Comparison of ENCODE assay signal across 10 cellular contexts in genomic region chr2:27724905-27725693, GRCh38. TPM values are rescaled to one million over a fixed set of nuclear protein-coding genes. Genes with fewer than 3 reads are reported as not detected.
A peak's percentile ranks its signal among the peaks of the same experiment; 100 is the strongest.
DNase-seq lines count a peak whose midpoint lies in the region; ATAC-seq, FAIRE-seq and TF ChIP-seq lines count a peak whose summit lies in the region.
"Had no signal": no experiment of that assay in that cellular context is flagged by ENCODE, and none has a peak within 500 bp of the region (broad histone marks: within the 10 kb centered on the region; RNA-seq: fewer than 3 reads in every experiment).

No MANE protein-coding gene starts in this region.

- H3K27me3 ChIP-seq in PC-9 (ENCODE audit: insufficient read depth, low read depth) (no peaks in the 10 kb centered on the region), H1 (replicated peaks in 1 of 4; ENCODE audit: control insufficient read depth in 3 of 4, extremely low read depth in 1 of 4, insufficient read depth in 3 of 4, low read length in 3 of 4) (no peaks in the 10 kb centered on the region; a peak in 1 of 7 replicates), thyroid gland (no peaks in the 10 kb centered on the region)

- H2AFZ ChIP-seq in PC-9 (no peak overlapping the region), H1 (ENCODE audit: low read length) (no peak overlapping the region)

- no peak overlapping the region for H4K8ac ChIP-seq in H1 (ENCODE audit: extremely low read depth, insufficient read depth, low read length)

- H3K79me1 ChIP-seq in H1 (ENCODE audit: low read depth, low read length), result no peaks in the 10 kb centered on the region

- no peak for ATAC-seq in activated CD4-positive, alpha-beta T cell treated with anti-CD3 and anti-CD28 coated beads for 36 hours
- ATAC-seq: naive thymus-derived CD8-positive, alpha-beta T cell had no signal

- H3K18ac ChIP-seq in H1 (ENCODE audit: extremely low read depth, low read length), result no peak overlapping the region

- H3K27me3 Mint-ChIP-seq in activated CD4-positive, alpha-beta T cell treated with anti-CD3 and anti-CD28 coated beads for 36 hours, result no peaks in the 10 kb centered on the region

- TF ChIP-seq POLR2A in H1 (IDR thresholded peaks at IDR 0.05; ENCODE audit: control extremely low read depth in 1 of 2, low read depth in 2 of 2, low read length in 2 of 2), result no peak
- TF ChIP-seq POLR2A in thyroid gland (IDR thresholded peaks at IDR 0.05), result no peak

- H3K27ac ChIP-seq in PC-9, result peak overlapping the region; percentile 92
- no peak overlapping the region for H3K27ac ChIP-seq in H1 (ENCODE audit: low read depth, low read length)
- peak overlapping the region; percentile 38 to 80 (median 45) for H3K27ac ChIP-seq in thyroid gland

- no peak for FAIRE-seq in H1 (lab: Jason Lieb, UNC)

- no peaks in the 10 kb centered on the region for H3K9me3 ChIP-seq in PC-9 (ENCODE audit: insufficient read depth, low read depth)
- H3K9me3 ChIP-seq in H1 (ENCODE audit: insufficient read depth in 2 of 2, low read depth in 1 of 2, low read length in 1 of 2), result no peaks in the 10 kb centered on the region
- no peaks in the 10 kb centered on the region for H3K9me3 ChIP-seq in thyroid gland

- H2AK5ac ChIP-seq in H1 (ENCODE audit: low read depth, low read length), result no peak overlapping the region

- WGBS in H1 (ENCODE audit: extremely low coverage in 1 of 2, insufficient coverage in 1 of 2, insufficient read length in 1 of 2, insufficient replicate concordance in 2 of 2, low coverage in 1 of 2, low lambda C conversion rate in 2 of 2, missing lambda C conversion rate in 1 of 2), 2 experiments, result 50% methylated on average over 5 of the region's 5 CpGs; no CpG with 5 or more reads in 1 of the 2 experiments
- 44 to 60% methylated on average over 5 of the region's 5 CpGs for WGBS in thyroid gland, 2 donors

- no peak overlapping the region for H3K23ac ChIP-seq in H1 (ENCODE audit: insufficient read length)

- BruUV-seq in PC-9 (replicated peaks; lab: Mats Ljungman, UMichigan), result no TSS peak

- peak overlapping the region; percentile 10; the same call in 1 of the 2 replicates for H2BK15ac ChIP-seq in H1 (ENCODE audit: low read length)

- H3K9me3 Mint-ChIP-seq in activated CD4-positive, alpha-beta T cell treated with anti-CD3 and anti-CD28 coated beads for 36 hours (ENCODE audit: low read depth), result no peaks in the 10 kb centered on the region
- H3K9me3 Mint-ChIP-seq: activated T-helper 2 cell treated with anti-CD3 and anti-CD28 coated beads, Interferon-gamma antibody, Interleukin-2, Interleukin-4, amounts not matched to agents 10 μg/mL and 5 μg/mL and 100 μg/mL, durations not matched to agents 14 hours and 24 hours and 36 hours; naive thymus-derived CD8-positive, alpha-beta T cell had no signal

- H3K23me2 ChIP-seq in H1 (ENCODE audit: low read depth, low read length), result no peaks in the 10 kb centered on the region

- no peak overlapping the region for H3K4me3 Mint-ChIP-seq in activated CD4-positive, alpha-beta T cell treated with anti-CD3 and anti-CD28 coated beads for 36 hours
- H3K4me3 Mint-ChIP-seq: naive thymus-derived CD8-positive, alpha-beta T cell had no signal

- TF ChIP-seq CTCF in PC-9 (conservative IDR thresholded peaks at IDR 0.05), result no peak
- TF ChIP-seq CTCF in H1 (IDR thresholded peaks at IDR 0.05; ENCODE audit: control extremely low read depth in 1 of 3, insufficient read depth in 1 of 3, low read depth in 1 of 3, low read length in 3 of 3), result no peak
- no peak for TF ChIP-seq CTCF in thyroid gland (IDR thresholded peaks at IDR 0.05)

- no peak overlapping the region for H3K9ac ChIP-seq in H1 (replicated peaks in 1 of 4; ENCODE audit: extremely low read depth in 1 of 4, low read depth in 3 of 4, low read length in 3 of 4)

- H3K79me2 ChIP-seq in PC-9 (ENCODE audit: low read depth), result no peaks in the 10 kb centered on the region
- H3K79me2 ChIP-seq in H1 (ENCODE audit: control insufficient read depth in 1 of 2, insufficient read depth in 2 of 2, low read length in 2 of 2), result no peaks in the 10 kb centered on the region

- no peak overlapping the region for H3K56ac ChIP-seq in H1 (replicated peaks; ENCODE audit: insufficient read length, low read depth, low read length)

- H3K14ac ChIP-seq in H1 (ENCODE audit: insufficient read length), result no peak overlapping the region

- no peaks in the 10 kb centered on the region for H3K9me2 ChIP-seq in PC-9 (ENCODE audit: insufficient read depth)

- no peak overlapping the region for H2BK120ac ChIP-seq in H1 (replicated peaks; ENCODE audit: low read depth, low read length)

- H4K91ac ChIP-seq in H1 (replicated peaks; ENCODE audit: insufficient read length, low read length), result no peak overlapping the region

- no peak for TF ChIP-seq EP300 in H1 (IDR thresholded peaks at IDR 0.05; ENCODE audit: borderline replicate concordance in 1 of 2, low read depth in 2 of 2, low read length in 2 of 2)

- H3K4me1 Mint-ChIP-seq in activated CD4-positive, alpha-beta T cell treated with anti-CD3 and anti-CD28 coated beads for 36 hours, result peaks cover 27% of the 10 kb centered on the region

- no peaks in the 10 kb centered on the region for H3K36me3 Mint-ChIP-seq in activated CD4-positive, alpha-beta T cell treated with anti-CD3 and anti-CD28 coated beads for 36 hours (ENCODE audit: low read depth)
- H3K36me3 Mint-ChIP-seq: naive thymus-derived CD8-positive, alpha-beta T cell had no signal

- H3K27ac Mint-ChIP-seq in activated CD4-positive, alpha-beta T cell treated with anti-CD3 and anti-CD28 coated beads for 36 hours, result no peak overlapping the region
- H3K27ac Mint-ChIP-seq: activated T-helper 2 cell treated with anti-CD3 and anti-CD28 coated beads, Interferon-gamma antibody, Interleukin-2, Interleukin-4, amounts not matched to agents 10 μg/mL and 5 μg/mL and 100 μg/mL, durations not matched to agents 14 hours and 24 hours and 36 hours; naive thymus-derived CD8-positive, alpha-beta T cell had no signal

- DNase-seq in PC-9 (no peak), H1 (ENCODE audit: low read depth in 1 of 2, low spot score in 2 of 2) (no peak), medulla oblongata (ENCODE audit: extremely low spot score) (peak; percentile 40), thyroid gland (peak in 1 of 2 donors; percentile 35)
- no peak for DNase-seq in stimulated activated CD4-positive, alpha-beta T cell treated with anti-CD3 and anti-CD28 coated beads, Interleukin-15, amount 100 ng/mL, for 24 hours
- DNase-seq in NK-92 treated with Interleukin-12 subunit alpha and Interleukin-12 subunit beta, amount 100 ng/mL, for 24 hours (lab: John Stamatoyannopoulos, UW), result no peak
- no peak for DNase-seq in activated CD4-positive, alpha-beta T cell treated with anti-CD3 and anti-CD28 coated beads for 36 hours
- no peak for DNase-seq in central memory CD4-positive, alpha-beta T cell
- DNase-seq: naive thymus-derived CD8-positive, alpha-beta T cell had no signal

- POLR2A ChIA-PET in PC-9 (lab: Charles Lee; ENCODE audit: unreplicated experiment), result interaction anchor here (0.6 kb wide), 1 partner anchor 49 kb away, joined by 4 read pairs; no protein-coding TSS in a partner anchor
- POLR2A ChIA-PET in H1 (lab: Charles Lee; ENCODE audit: partially characterized antibody), result interaction anchor here (0.5 to 2.8 kb wide), 4 partner anchors 8 to 718 kb away, joined by 3 to 15 read pairs (median 6); no protein-coding TSS in a partner anchor
- POLR2A ChIA-PET in activated CD4-positive, alpha-beta T cell treated with anti-CD3 and anti-CD28 coated beads for 36 hours (lab: Charles Lee), result no interaction called here

- no peak for TF ChIP-seq RAD21 in H1 (IDR thresholded peaks at IDR 0.05 in 1 of 2, conservative IDR thresholded peaks at IDR 0.05 in 1 of 2; ENCODE audit: low read depth in 2 of 2, low read length in 2 of 2)

- peaks cover 50% of the 10 kb centered on the region for H3F3A ChIP-seq in PC-9 (ENCODE audit: insufficient read depth, low read depth)

- H3K4me2 ChIP-seq in PC-9, result no peak overlapping the region
- H3K4me2 ChIP-seq in H1 (ENCODE audit: insufficient read depth in 1 of 2, low read depth in 2 of 2, low read length in 2 of 2), result peak overlapping the region in 1 of 2 experiments; percentile 21; a peak in 1 of 4 replicates

- intact Hi-C loops in PC-9 (cut with micrococcal nuclease; ENCODE audit: unreplicated experiment), result loop anchor here (5.0 kb wide), 1 partner anchor 667 kb away; the partner anchor contains the start of gene FOSL2
- intact Hi-C loops in thyroid gland (cut with DNase I), result no loop called here
- intact Hi-C loops in activated CD4-positive, alpha-beta T cell treated with anti-CD3 and anti-CD28 coated beads for 36 hours (cut with DNase I, micrococcal nuclease), result loop anchor here in 1 of 2 experiments (5.0 kb wide), 2 partner anchors 667 to 722 kb away; partner anchors contain the start of gene FOSL2

- H3K36me3 ChIP-seq in PC-9 (ENCODE audit: low read depth) (no peaks in the 10 kb centered on the region), H1 (ENCODE audit: control insufficient read depth in 2 of 4, insufficient read depth in 4 of 4, low read length in 3 of 4) (no peaks in the 10 kb centered on the region), thyroid gland (no peaks in the 10 kb centered on the region)

- H2BK5ac ChIP-seq in H1 (ENCODE audit: low read depth, low read length), result no peak overlapping the region

- no peak overlapping the region for H2BK12ac ChIP-seq in H1 (ENCODE audit: low read depth, low read length)

- CTCF ChIA-PET in PC-9 (lab: Charles Lee) (interaction anchor here (3.3 kb wide), 1 partner anchor 28 kb away, joined by 23 read pairs; no protein-coding TSS in a partner anchor), H1 (lab: Charles Lee; ENCODE audit: partially characterized antibody) (interaction anchor here (0.6 to 3.6 kb wide), 10 partner anchors 12 to 677 kb away, joined by 3 to 51 read pairs (median 6); no protein-coding TSS in a partner anchor)
- CTCF ChIA-PET in activated CD4-positive, alpha-beta T cell treated with anti-CD3 and anti-CD28 coated beads for 36 hours (lab: Charles Lee), result interaction anchor here (0.7 to 3.2 kb wide), 9 partner anchors 11 to 675 kb away, joined by 3 to 20 read pairs (median 10); no protein-coding TSS in a partner anchor

- H3K4me1 ChIP-seq in PC-9 (replicated peaks; ENCODE audit: insufficient read depth), result peaks cover 64% of the 10 kb centered on the region
- peaks cover 8 to 21% (median 10%) of the 10 kb centered on the region in 4 experiments for H3K4me1 ChIP-seq in H1 (replicated peaks in 1 of 4; ENCODE audit: control insufficient read depth in 3 of 4, insufficient read depth in 4 of 4, low read length in 3 of 4)
- peaks cover 3 to 19% of the 10 kb centered on the region in 2 donors for H3K4me1 ChIP-seq in thyroid gland

- no peaks in the 10 kb centered on the region for H4K20me1 ChIP-seq in PC-9 (ENCODE audit: insufficient read depth)
- H4K20me1 ChIP-seq in H1 (replicated peaks in 1 of 2; ENCODE audit: control insufficient read depth in 1 of 2, insufficient read depth in 2 of 2, low read length in 2 of 2), result no peaks in the 10 kb centered on the region

- H3K4me3 ChIP-seq in PC-9, result no peak overlapping the region
- 0 out of 8 replicates have a peak overlapping the region, but pooled peaks of 1 of the 4 experiments have one; percentile 6 for H3K4me3 ChIP-seq in H1 (ENCODE audit: extremely low read depth in 1 of 4, insufficient read depth in 2 of 4, low read depth in 3 of 4, low read length in 4 of 4)
- no peak overlapping the region for H3K4me3 ChIP-seq in thyroid gland (replicated peaks in 1 of 3)

- no peak overlapping the region for H3K4ac ChIP-seq in H1 (replicated peaks; ENCODE audit: insufficient read length, low read depth, low read length)

- H4K5ac ChIP-seq in H1 (ENCODE audit: insufficient read length, low read depth, low read length), result no peak overlapping the region

- H2BK20ac ChIP-seq in H1 (ENCODE audit: low read length), result no peak overlapping the region

RNA-seq across cellular contexts. Expression of gene MRPL33, which starts 46.4 kb away (rescaled TPM):
- total RNA-seq in PC-9 (2021), result 81.9 and 86.3 TPM in 2 replicates
- total RNA-seq in H1 (2021; fragmentation: NEBNext Ultra II Directional; extraction: Animal tissue kit (Norgen Biotek cat#: 25700)), result 62.9 and 68.9 TPM in 2 replicates
- polyA plus RNA-seq in H1 (2011; rRNA removed), result 9.5 and 24.3 TPM in 2 replicates
- 53.0 TPM for polyA plus RNA-seq in H1 (2011; cell fraction: cytosol; rRNA removed)
- polyA plus RNA-seq in H1 (2011; cell fraction: nucleus; rRNA removed), result 5.7 TPM
- polyA plus RNA-seq in H1 (2012, experiment 1 of 2), result 75.9 to 163 TPM (median 88.1 TPM) in 4 replicates
- polyA plus RNA-seq in H1 (2012, experiment 2 of 2), result 88.7 TPM
- polyA plus RNA-seq in H1 (2013, experiment 1 of 2), result 406 TPM
- 395 TPM for polyA plus RNA-seq in H1 (2013, experiment 2 of 2)
- 3.6 and 6.1 TPM in 2 replicates for polyA minus RNA-seq in H1 (2011; rRNA and poly(A)+ RNA removed)
- 8.7 TPM for polyA minus RNA-seq in H1 (2011; cell fraction: cytosol; rRNA and poly(A)+ RNA removed)
- 6.3 TPM for polyA minus RNA-seq in H1 (2011; cell fraction: nucleus; rRNA and poly(A)+ RNA removed)
- total RNA-seq in thyroid gland, result 100 to 1,000 TPM in 3 of 4 donors, 10 to 100 TPM in 1; 70.2 to 166 (median 130) TPM
- total RNA-seq in activated CD4-positive, alpha-beta T cell treated with anti-CD3 and anti-CD28 coated beads for 36 hours, result 10 to 100 TPM; 44.7 to 68.0 TPM
